1 cellular context compared by ENCODE assay signal in genomic region chr3:57142335-57142734, GRCh38.
TF ChIP-seq lines count a peak whose summit lies in the region.

No MANE protein-coding gene starts in this region.

TF ChIP-seq in GM23338, 12 proteins besides CTCF, POLR2A, EP300 and RAD21 (continued from another document):
- TF ChIP-seq ZNF462 (CRISPR knock-in tag; IDR thresholded peaks at IDR 0.05) = 0 out of 2 replicates have a peak, but pooled peaks have one; percentile 67
TF ChIP-seq in GM23338: peak in this region for 1.
